In genomic region chr12:74538491-74539258, GRCh38 we compare ENCODE assay signal across 8 cellular contexts. TPM values are rescaled to one million over a fixed set of nuclear protein-coding genes. Genes with fewer than 3 reads are reported as not detected.
DNase-seq lines count a peak whose midpoint lies in the region; ATAC-seq, FAIRE-seq and TF ChIP-seq lines count a peak whose summit lies in the region.

No MANE protein-coding gene starts in this region.

- peak overlapping the region; percentile 95 for H3K4me3 Mint-ChIP-seq in stimulated activated memory B cell treated with anti-CD40 and anti-IgM and Interleukin-4, amounts not matched to agents 10 μg/mL and 1 μg/mL and 100 μg/mL, for 72 hours

- H3K36me3 Mint-ChIP-seq in stimulated activated memory B cell treated with anti-CD40 and anti-IgM and Interleukin-4, amounts not matched to agents 10 μg/mL and 1 μg/mL and 100 μg/mL, for 72 hours, result peaks cover 23% of the 10 kb centered on the region

- peaks cover 52% of the 10 kb centered on the region for H3K79me2 ChIP-seq in PC-9 (ENCODE audit: low read depth)
- H3K79me2 ChIP-seq in GM12878 (ENCODE audit: control insufficient read depth, insufficient read depth, low read length), result peaks cover 48% of the 10 kb centered on the region
- H3K79me2 ChIP-seq in keratinocyte (ENCODE audit: control insufficient read depth, insufficient read depth, low read length), result peaks cover 46% of the 10 kb centered on the region

- H3K27me3 ChIP-seq in PC-9 (ENCODE audit: insufficient read depth, low read depth) (no peaks in the 10 kb centered on the region), GM12878 (replicated peaks in 1 of 2; ENCODE audit: control insufficient read depth in 2 of 2, insufficient read depth in 2 of 2, low read length in 1 of 2) (no peaks in the 10 kb centered on the region), keratinocyte (ENCODE audit: control insufficient read depth, extremely low read depth, insufficient read depth, low read length) (no peaks in the 10 kb centered on the region)

- TF ChIP-seq EP300 in GM12878 (IDR thresholded peaks at IDR 0.05; ENCODE audit: borderline replicate concordance in 1 of 2, control insufficient read depth in 1 of 2, low read depth in 2 of 2, low read length in 2 of 2), result no peak

- BruUV-seq in PC-9 (replicated peaks; lab: Mats Ljungman, UMichigan), result no TSS peak
- BruUV-seq in GM12878 (replicated peaks; lab: Mats Ljungman, UMichigan), result no TSS peak

- H4K20me1 ChIP-seq in PC-9 (ENCODE audit: insufficient read depth), result peaks cover 23% of the 10 kb centered on the region
- H4K20me1 ChIP-seq in GM12878 (ENCODE audit: control insufficient read depth, insufficient read depth), result peaks cover 13% of the 10 kb centered on the region; the same call in 1 of the 2 replicates
- peaks cover 23% of the 10 kb centered on the region for H4K20me1 ChIP-seq in keratinocyte (ENCODE audit: control insufficient read depth, extremely low read depth, insufficient read depth, low read length)

- H3K4me2 ChIP-seq in PC-9 (peak overlapping the region; percentile 93), GM12878 (ENCODE audit: control insufficient read depth, insufficient read depth) (peak overlapping the region; percentile 87), keratinocyte (ENCODE audit: control insufficient read depth, extremely low read depth, insufficient read depth, low read depth, low read length) (peak overlapping the region; percentile 99)

- DNase-seq in ELF-1 (ENCODE audit: low read depth, low spot score) (peak; percentile 38), PC-9 (peak in 1 of 2 experiments; percentile 9), GM12878 (ENCODE audit: low read depth, low spot score) (no peak), keratinocyte (ENCODE audit: low read depth, low spot score) (no peak), GM10266 (ENCODE audit: extremely low spot score) (no peak)

- RAD21 ChIA-PET in GM12878 (lab: Charles Lee; ENCODE audit: unreplicated experiment), result interaction anchor here (2.0 kb wide), 1 partner anchor 123 kb away, joined by 10 read pairs; no protein-coding TSS in a partner anchor

- 16% methylated on average over 7 of the region's 7 CpGs for WGBS in GM12878 (ENCODE audit: insufficient coverage, insufficient replicate concordance, low lambda C conversion rate, missing lambda C conversion rate)

- peak overlapping the region; percentile 99 for H3K27ac Mint-ChIP-seq in stimulated activated memory B cell treated with anti-CD40 and anti-IgM and Interleukin-4, amounts not matched to agents 10 μg/mL and 1 μg/mL and 100 μg/mL, for 72 hours

- no peaks in the 10 kb centered on the region for H3K9me2 ChIP-seq in PC-9 (ENCODE audit: insufficient read depth)

- H3K4me1 ChIP-seq in PC-9 (replicated peaks; ENCODE audit: insufficient read depth), result peaks cover 23% of the 10 kb centered on the region
- peaks cover 5% of the 10 kb centered on the region; the same call in 1 of the 2 replicates for H3K4me1 ChIP-seq in GM12878 (ENCODE audit: control insufficient read depth, insufficient read depth, low read length)
- H3K4me1 ChIP-seq in keratinocyte (ENCODE audit: control insufficient read depth, extremely low read depth, insufficient read depth, low read length), result peaks cover 25% of the 10 kb centered on the region

- H3K9me3 Mint-ChIP-seq in stimulated activated memory B cell treated with anti-CD40 and anti-IgM and Interleukin-4, amounts not matched to agents 10 μg/mL and 1 μg/mL and 100 μg/mL, for 72 hours, result no peaks in the 10 kb centered on the region

- H3K36me3 ChIP-seq in PC-9 (ENCODE audit: low read depth) (peaks cover 36% of the 10 kb centered on the region), GM12878 (ENCODE audit: control insufficient read depth in 2 of 2, insufficient read depth in 2 of 2, low read length in 1 of 2) (peaks cover 0 to 12% of the 10 kb centered on the region in 2 experiments; a peak in 1 of 4 replicates), keratinocyte (ENCODE audit: control insufficient read depth in 2 of 2, extremely low read depth in 1 of 2, insufficient read depth in 2 of 2, low read length in 2 of 2) (peaks cover 0 to 13% of the 10 kb centered on the region in 2 experiments)

- ATAC-seq in GM21825 (IDR thresholded peaks at IDR 0.05; ENCODE audit: unreplicated experiment) (peak; percentile 29), GM12878 (peak; percentile 65), HG03097 (IDR thresholded peaks at IDR 0.05; ENCODE audit: low FRiP score, unreplicated experiment) (no peak)
- peak; percentile 35 for ATAC-seq in stimulated activated memory B cell treated with anti-CD40 and anti-IgM and Interleukin-4, amounts not matched to agents 10 μg/mL and 1 μg/mL and 100 μg/mL, for 72 hours

- POLR2A ChIA-PET in PC-9 (lab: Charles Lee; ENCODE audit: unreplicated experiment), result no interaction called here
- POLR2A ChIA-PET in GM12878 (lab: Charles Lee), result interaction anchor here (0.6 to 1.4 kb wide), 4 partner anchors 9 to 125 kb away, joined by 3 to 4 read pairs (median 3); no protein-coding TSS in a partner anchor

- in situ Hi-C loops in GM12878 (cut with MboI), result no loop called here

- no peaks in the 10 kb centered on the region for H3K27me3 Mint-ChIP-seq in stimulated activated memory B cell treated with anti-CD40 and anti-IgM and Interleukin-4, amounts not matched to agents 10 μg/mL and 1 μg/mL and 100 μg/mL, for 72 hours

- TF ChIP-seq RAD21 in GM12878 (IDR thresholded peaks at IDR 0.05; ENCODE audit: insufficient read depth, low read depth, low read length), result no peak

- H3K9ac ChIP-seq in GM12878 (ENCODE audit: control insufficient read depth, insufficient read depth, low read length) (peak overlapping the region; percentile 99), keratinocyte (ENCODE audit: control insufficient read depth, extremely low read depth, insufficient read depth, low read length) (peak overlapping the region; percentile 98)

- peaks cover 12% of the 10 kb centered on the region for H3F3A ChIP-seq in PC-9 (ENCODE audit: insufficient read depth, low read depth)

- H3K27ac ChIP-seq in PC-9, result peak overlapping the region; percentile 80
- H3K27ac ChIP-seq in GM12878 (ENCODE audit: control insufficient read depth, insufficient read depth), result peak overlapping the region; percentile 90
- peak overlapping the region; percentile 97 for H3K27ac ChIP-seq in keratinocyte (ENCODE audit: control insufficient read depth, insufficient read depth, low read length)

- intact Hi-C loops in PC-9 (cut with micrococcal nuclease; ENCODE audit: unreplicated experiment), result loop anchor here (5.0 to 10.0 kb wide), 3 partner anchors 126 to 604 kb away; no protein-coding TSS in a partner anchor
- intact Hi-C loops in GM12878 (cut with micrococcal nuclease; ENCODE audit: unreplicated experiment), result loop anchor here (5.0 kb wide), 2 partner anchors 426 to 516 kb away; no protein-coding TSS in a partner anchor

- CTCF ChIA-PET in PC-9 (lab: Charles Lee), result no interaction called here
- CTCF ChIA-PET in GM12878 (lab: Yijun Ruan, JAX), result interaction anchor here (0.9 to 1.9 kb wide), 10 partner anchors 9 to 127 kb away, joined by 3 to 8 read pairs (median 3); no protein-coding TSS in a partner anchor

- no peak for FAIRE-seq in GM12878 (lab: Jason Lieb, UNC)
- peak; percentile 17 for FAIRE-seq in keratinocyte (lab: Jason Lieb, UNC)

- no peaks in the 10 kb centered on the region for H3K9me1 ChIP-seq in keratinocyte (ENCODE audit: control insufficient read depth, extremely low read depth, insufficient read depth, low read length)

- dilution Hi-C loops in keratinocyte (cut with MboI; ENCODE audit: extremely low pct_ligation_motif_present, low sequenced_read_pairs), result no loop called here

- SMC1A ChIA-PET in GM12878 (lab: Charles Lee; ENCODE audit: uncharacterized antibody, unreplicated experiment), result interaction anchor here (0.6 to 1.4 kb wide), 8 partner anchors 9 to 128 kb away, joined by 3 to 7 read pairs (median 4); no protein-coding TSS in a partner anchor

- peak overlapping the region; percentile 92 for H2AFZ ChIP-seq in PC-9
- no peak overlapping the region; the same call in 1 of the 2 replicates for H2AFZ ChIP-seq in GM12878 (ENCODE audit: control insufficient read depth, low read depth, low read length)
- H2AFZ ChIP-seq in keratinocyte (ENCODE audit: control insufficient read depth, low read length), result no peak overlapping the region

- H3K4me1 Mint-ChIP-seq in stimulated activated memory B cell treated with anti-CD40 and anti-IgM and Interleukin-4, amounts not matched to agents 10 μg/mL and 1 μg/mL and 100 μg/mL, for 72 hours, result peaks cover 47% of the 10 kb centered on the region

- H3K4me3 ChIP-seq in PC-9 (peak overlapping the region; percentile 87), GM12878 (peak overlapping the region; percentile 83), keratinocyte (ENCODE audit: control insufficient read depth in 2 of 3, extremely low read depth in 1 of 3, insufficient read depth in 2 of 3, low read depth in 1 of 3, low read length in 3 of 3) (peak overlapping the region; percentile 68 to 98 (median 94))

- peak; percentile 58 for TF ChIP-seq POLR2A in GM12878 (IDR thresholded peaks at IDR 0.05; ENCODE audit: low read depth, low read length)

- TF ChIP-seq CTCF in PC-9 (conservative IDR thresholded peaks at IDR 0.05) (no peak), GM12878 (IDR thresholded peaks at IDR 0.05 in 2 of 3, conservative IDR thresholded peaks at IDR 0.05 in 1 of 3; ENCODE audit: control insufficient read depth in 2 of 3, extremely low read depth in 1 of 3, insufficient read depth in 1 of 3, low read depth in 3 of 3, low read length in 3 of 3) (peak in 1 of 3 experiments; percentile 25; a peak in 1 of 6 replicates), keratinocyte (optimal IDR thresholded peaks at IDR 0.05 in 1 of 3, IDR thresholded peaks at IDR 0.05 in 1 of 3, conservative IDR thresholded peaks at IDR 0.05 in 1 of 3; ENCODE audit: extremely low read depth in 1 of 3, insufficient read depth in 2 of 3, low read length in 3 of 3) (peak in 1 of 3 experiments; percentile 10), GM10266 (IDR thresholded peaks at IDR 0.05; ENCODE audit: control insufficient read depth, insufficient read depth, low read depth, missing control alignments) (no peak)

- H3K9me3 ChIP-seq in PC-9 (ENCODE audit: insufficient read depth, low read depth) (no peaks in the 10 kb centered on the region), GM12878 (replicated peaks; ENCODE audit: control insufficient read depth, insufficient read depth, low read length) (peaks cover 3% of the 10 kb centered on the region; the same call in 2 of the 3 replicates), keratinocyte (ENCODE audit: control insufficient read depth, low read depth, low read length) (no peaks in the 10 kb centered on the region)

RNA-seq across cellular contexts. Expression of gene ATXN7L3B, which starts 1.0 kb away (rescaled TPM):
- 25.3 and 31.6 TPM in 2 replicates for total RNA-seq in PC-9 (2021)
- total RNA-seq in GM12878 (2013; cell fraction: nucleolus; rRNA removed), result 20.5 and 21.1 TPM in 2 replicates
- 18.0 and 19.8 TPM in 2 replicates for total RNA-seq in GM12878 (2014; rRNA removed)
- total RNA-seq in GM12878 (2014; rRNA removed; fragmentation: Illumina TruSeq; extraction: Trizol), result 19.2 and 20.1 TPM in 2 replicates
- total RNA-seq in GM12878 (2021), result 24.0 and 24.9 TPM in 2 replicates
- 13.6 TPM for polyA plus RNA-seq in GM12878 (2011; ENCODE audit: low read depth)
- 36.1 and 40.7 TPM in 2 replicates for polyA plus RNA-seq in GM12878 (2011; rRNA removed)
- 22.1 and 26.6 TPM in 2 replicates for polyA plus RNA-seq in GM12878 (2011; cell fraction: cytosol; rRNA removed)
- 27.0 and 31.9 TPM in 2 replicates for polyA plus RNA-seq in GM12878 (2011; cell fraction: nucleus; rRNA removed)
- 17.7 and 18.0 TPM in 2 replicates for polyA plus RNA-seq in GM12878 (2012)
- 22.4 and 23.9 TPM in 2 replicates for polyA plus RNA-seq in GM12878 (2014; fragmentation: Illumina TruSeq; extraction: Trizol)
- 1 to 10 TPM; 6.3 to 6.9 TPM for polyA plus RNA-seq in GM12878 (2014; fragmentation: Nextera tagmentation; extraction: Ambion mirVana)
- polyA plus RNA-seq in GM12878 (2014; rRNA removed), result 18.6 and 20.9 TPM in 2 replicates
- 10 to 100 TPM; 24.9 to 26.8 TPM for polyA plus RNA-seq in GM12878 (2016; fragmentation: Nextera tagmentation; extraction: Ambion mirVana)
- 30.8 and 33.4 TPM in 2 replicates for polyA minus RNA-seq in GM12878 (2011; rRNA and poly(A)+ RNA removed)
- 10.8 and 13.0 TPM in 2 replicates for polyA minus RNA-seq in GM12878 (2011; cell fraction: cytosol; rRNA and poly(A)+ RNA removed)
- 19.9 and 21.3 TPM in 2 replicates for polyA minus RNA-seq in GM12878 (2011; cell fraction: nucleus; rRNA and poly(A)+ RNA removed)
- polyA plus RNA-seq in keratinocyte, result 12.0 to 16.0 TPM (median 15.3 TPM) in 3 replicates
- 8.3 TPM for polyA plus RNA-seq in keratinocyte (2011; ENCODE audit: low read depth)
- 10.9 and 16.0 TPM in 2 replicates for polyA plus RNA-seq in keratinocyte (2011; cell fraction: cytosol; rRNA removed)
- polyA plus RNA-seq in keratinocyte (2011; cell fraction: nucleus; rRNA removed), result 18.7 and 22.3 TPM in 2 replicates
- polyA plus RNA-seq in keratinocyte (2012; ENCODE audit: low replicate concordance), result 10.1 and 12.7 TPM in 2 replicates
- polyA minus RNA-seq in keratinocyte, result 7.9 to 20.3 TPM (median 14.5 TPM) in 3 replicates
- polyA minus RNA-seq in keratinocyte (2011; cell fraction: cytosol; rRNA and poly(A)+ RNA removed), result 11.7 TPM
- polyA minus RNA-seq in keratinocyte (2011; cell fraction: nucleus; rRNA and poly(A)+ RNA removed), result 9.0 and 14.7 TPM in 2 replicates
